In the genomic region with DNA sequence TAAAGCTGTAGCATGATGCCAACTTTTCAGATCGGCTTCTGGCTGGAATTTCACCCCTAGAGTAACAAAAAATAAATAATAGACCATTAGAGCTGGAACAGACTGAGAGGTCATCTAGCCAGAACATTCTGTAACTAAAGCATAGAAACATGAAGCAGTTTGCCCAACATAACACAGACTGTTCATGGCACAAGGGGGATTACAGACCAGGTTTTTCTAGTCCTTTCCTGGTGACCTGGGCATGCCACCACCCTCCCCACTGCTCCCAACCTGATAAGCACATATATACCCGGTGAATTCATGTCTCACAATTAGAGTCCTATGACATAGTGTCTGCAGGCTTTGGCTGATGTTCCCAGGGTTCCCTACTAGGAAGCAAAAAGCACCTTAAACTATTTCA, we compare ENCODE assay signal across 15 cellular contexts.
DNase-seq lines count a peak whose midpoint lies in the region; ATAC-seq and TF ChIP-seq lines count a peak whose summit lies in the region.
"Had no signal": no experiment of that assay in that cellular context is flagged by ENCODE, and none has a peak within 500 bp of the region (broad histone marks: within the 10 kb centered on the region; RNA-seq: fewer than 3 reads in every experiment).

No MANE protein-coding gene starts in this region.

- no peaks in the 10 kb centered on the region for H3K27me3 Mint-ChIP-seq in CD4-positive, CD25-positive, alpha-beta regulatory T cell

- H3K27ac ChIP-seq in CD4-positive, CD25-positive, alpha-beta regulatory T cell (ENCODE audit: insufficient read depth, low read length, poor library complexity, severe bottlenecking), result no peak overlapping the region
- peak overlapping the region; percentile 85 to 90 for H3K27ac ChIP-seq in coronary artery
- H3K27ac ChIP-seq: cardiac muscle cell had no signal

- TF ChIP-seq CTCF in coronary artery (IDR thresholded peaks at IDR 0.05), result no peak

- H3K9me3 ChIP-seq in CD4-positive, CD25-positive, alpha-beta regulatory T cell (ENCODE audit: control insufficient read depth in 2 of 2, low read length in 2 of 2), result no peaks in the 10 kb centered on the region
- H3K9me3 ChIP-seq: A549 had no signal

- no peaks in the 10 kb centered on the region for H3K36me3 Mint-ChIP-seq in CD4-positive, CD25-positive, alpha-beta regulatory T cell

- no peaks in the 10 kb centered on the region for H3K4me1 ChIP-seq in CD4-positive, CD25-positive, alpha-beta regulatory T cell (ENCODE audit: control insufficient read depth, insufficient read depth, low read length, poor library complexity, severe bottlenecking)

- no peaks in the 10 kb centered on the region for H3K36me3 ChIP-seq in CD4-positive, CD25-positive, alpha-beta regulatory T cell (ENCODE audit: control insufficient read depth, insufficient read depth, low read length)
- H3K36me3 ChIP-seq: cardiac muscle cell had no signal

- no peak overlapping the region for H3K4me3 Mint-ChIP-seq in CD4-positive, CD25-positive, alpha-beta regulatory T cell

- ATAC-seq in CD4-positive, CD25-positive, alpha-beta regulatory T cell (ENCODE audit: low read depth in 2 of 2), result no peak
- no peak for ATAC-seq in HG02623 (IDR thresholded peaks at IDR 0.05; ENCODE audit: unreplicated experiment)
- ATAC-seq in HG02938 (IDR thresholded peaks at IDR 0.05; ENCODE audit: unreplicated experiment), result no peak
- ATAC-seq: A549 had no signal

- H3K9me3 Mint-ChIP-seq in CD4-positive, CD25-positive, alpha-beta regulatory T cell, result no peaks in the 10 kb centered on the region
- H3K9me3 Mint-ChIP-seq: activated T-helper 2 cell treated with anti-CD3 and anti-CD28 coated beads, Interferon-gamma antibody, Interleukin-2, Interleukin-4, amounts not matched to agents 10 μg/mL and 5 μg/mL and 100 μg/mL, durations not matched to agents 14 hours and 24 hours and 36 hours had no signal

- no peak overlapping the region for H3K4me3 ChIP-seq in CD4-positive, CD25-positive, alpha-beta regulatory T cell (ENCODE audit: low read depth, low read length)
- H3K4me3 ChIP-seq in coronary artery, result no peak overlapping the region
- H3K4me3 ChIP-seq: A549, cardiac muscle cell had no signal

- DNase-seq in CD4-positive, CD25-positive, alpha-beta regulatory T cell, result no peak
- peak; percentile 94 for DNase-seq in coronary artery (ENCODE audit: low spot score)
- DNase-seq in iris pigment epithelial cell (ENCODE audit: low read depth), result peak; percentile 76
- peak; percentile 39 for DNase-seq in renal cortical epithelial cell (ENCODE audit: low read depth)
- DNase-seq in stimulated activated CD4-positive, alpha-beta T cell treated with anti-CD3 and anti-CD28 coated beads, Interleukin-2, amount 100 ng/mL, for 24 hours, result no peak
- DNase-seq in NOMO-1 treated with dmso at 0.1 percent for 144 hours (lab: John Stamatoyannopoulos, UW; ENCODE audit: unreplicated experiment), result no peak
- DNase-seq: activated CD4-positive, alpha-beta T cell treated with anti-CD3 and anti-CD28 coated beads, Interleukin-2, amount 50 U/mL, for 48 hours; midbrain; RPMI8226; T-helper 9 cell had no signal

- no peaks in the 10 kb centered on the region for H3K27me3 ChIP-seq in CD4-positive, CD25-positive, alpha-beta regulatory T cell (ENCODE audit: control insufficient read depth, insufficient read depth, low read length)
- H3K27me3 ChIP-seq: cardiac muscle cell had no signal

- peak overlapping the region in 2 of 3 donors; percentile 27 to 38 for H3K27ac Mint-ChIP-seq in CD4-positive, CD25-positive, alpha-beta regulatory T cell
- H3K27ac Mint-ChIP-seq: activated T-helper 2 cell treated with anti-CD3 and anti-CD28 coated beads, Interferon-gamma antibody, Interleukin-2, Interleukin-4, amounts not matched to agents 10 μg/mL and 5 μg/mL and 100 μg/mL, durations not matched to agents 14 hours and 24 hours and 36 hours had no signal

- H3K4me1 Mint-ChIP-seq in CD4-positive, CD25-positive, alpha-beta regulatory T cell, result peaks cover 0 to 16% (median 8%) of the 10 kb centered on the region in 4 donors

Comparison
In these comparisons a context has a peak if more than half of its experiments do, and no peak if none do; other contexts are left out.
1. DNase-seq: peak in coronary artery (single experiment), iris pigment epithelial cell (single experiment) and renal cortical epithelial cell (single experiment); none in CD4-positive, CD25-positive, alpha-beta regulatory T cell (0 of 3), stimulated activated CD4-positive, alpha-beta T cell treated with anti-CD3 and anti-CD28 coated beads, Interleukin-2, amount 100 ng/mL, for 24 hours (0 of 2) and NOMO-1 treated with dmso at 0.1 percent for 144 hours (single experiment).